In genomic region chr17:27566673-27567562, GRCh38 we compare ENCODE assay signal across 1 cellular context.
TF ChIP-seq lines count a peak whose summit lies in the region.

No MANE protein-coding gene starts in this region.

TF ChIP-seq in K562, 482 proteins besides CTCF, POLR2A, EP300 and RAD21 (continued from another document and continues in another):
- TF ChIP-seq MGA (IDR thresholded peaks at IDR 0.05) (peak; percentile 57; the same call in 1 of the 2 replicates), ZNF184 (CRISPR knock-in tag; IDR thresholded peaks at IDR 0.05) (no peak), ELK3 (CRISPR knock-in tag; IDR thresholded peaks at IDR 0.05) (no peak), MECOM (CRISPR knock-in tag; IDR thresholded peaks at IDR 0.05) (peak; percentile 34; the same call in 1 of the 2 replicates), NR4A1 (CRISPR knock-in tag; IDR thresholded peaks at IDR 0.05) (no peak), NR4A1 (tag; IDR thresholded peaks at IDR 0.05) (0 out of 2 replicates have a peak, but pooled peaks have one; percentile 44), KAT8 (IDR thresholded peaks at IDR 0.05; ENCODE audit: low read depth) (no peak), ZNF644 (tag; IDR thresholded peaks at IDR 0.05; ENCODE audit: low read depth) (no peak), MLX (CRISPR knock-in tag; conservative IDR thresholded peaks at IDR 0.05) (no peak), CCNT2 (IDR thresholded peaks at IDR 0.05; ENCODE audit: borderline replicate concordance, extremely low read depth, insufficient read length, low read depth, low read length) (no peak), MAZ (CRISPR knock-in tag; conservative IDR thresholded peaks at IDR 0.05 in 1 of 2, IDR thresholded peaks at IDR 0.05 in 1 of 2) (0 out of 4 replicates have a peak, but pooled peaks of 1 of the 2 experiments have one; percentile 1), TEAD1 (CRISPR knock-in tag; IDR thresholded peaks at IDR 0.05) (no peak), PREB (CRISPR knock-in tag; IDR thresholded peaks at IDR 0.05) (no peak), ZNF174 (CRISPR knock-in tag; IDR thresholded peaks at IDR 0.05) (no peak), KLF10 (CRISPR knock-in tag; IDR thresholded peaks at IDR 0.05) (no peak), ZSCAN32 (CRISPR knock-in tag; IDR thresholded peaks at IDR 0.05) (no peak), SRSF1 (IDR thresholded peaks at IDR 0.05; ENCODE audit: low read depth, low read length) (no peak), ZNF592 (IDR thresholded peaks at IDR 0.05) (peak; percentile 86), MCM7 (IDR thresholded peaks at IDR 0.05) (no peak), GATAD2A (IDR thresholded peaks at IDR 0.05) (no peak), E2F8 (IDR thresholded peaks at IDR 0.05; ENCODE audit: low read depth, partially characterized antibody) (no peak), ZNF232 (CRISPR knock-in tag; IDR thresholded peaks at IDR 0.05) (no peak), PRDM10 (IDR thresholded peaks at IDR 0.05; ENCODE audit: partially characterized antibody) (no peak), ZNF23 (CRISPR knock-in tag; IDR thresholded peaks at IDR 0.05) (no peak), ZBTB43 (CRISPR knock-in tag; IDR thresholded peaks at IDR 0.05) (no peak), SRSF9 (IDR thresholded peaks at IDR 0.05; ENCODE audit: borderline replicate concordance, low read depth, low read length) (no peak), XRCC5 (IDR thresholded peaks at IDR 0.05; ENCODE audit: low read depth, low read length) (no peak)
